ENCODE assay signal across 1 cellular context in genomic region chr11:75767793-75768111, GRCh38.
TF ChIP-seq lines count a peak whose summit lies in the region.

No MANE protein-coding gene starts in this region.

TF ChIP-seq in HCT116, 20 proteins besides CTCF, POLR2A, EP300 and RAD21 (continued from another document):
- TF ChIP-seq, protein P1, sequence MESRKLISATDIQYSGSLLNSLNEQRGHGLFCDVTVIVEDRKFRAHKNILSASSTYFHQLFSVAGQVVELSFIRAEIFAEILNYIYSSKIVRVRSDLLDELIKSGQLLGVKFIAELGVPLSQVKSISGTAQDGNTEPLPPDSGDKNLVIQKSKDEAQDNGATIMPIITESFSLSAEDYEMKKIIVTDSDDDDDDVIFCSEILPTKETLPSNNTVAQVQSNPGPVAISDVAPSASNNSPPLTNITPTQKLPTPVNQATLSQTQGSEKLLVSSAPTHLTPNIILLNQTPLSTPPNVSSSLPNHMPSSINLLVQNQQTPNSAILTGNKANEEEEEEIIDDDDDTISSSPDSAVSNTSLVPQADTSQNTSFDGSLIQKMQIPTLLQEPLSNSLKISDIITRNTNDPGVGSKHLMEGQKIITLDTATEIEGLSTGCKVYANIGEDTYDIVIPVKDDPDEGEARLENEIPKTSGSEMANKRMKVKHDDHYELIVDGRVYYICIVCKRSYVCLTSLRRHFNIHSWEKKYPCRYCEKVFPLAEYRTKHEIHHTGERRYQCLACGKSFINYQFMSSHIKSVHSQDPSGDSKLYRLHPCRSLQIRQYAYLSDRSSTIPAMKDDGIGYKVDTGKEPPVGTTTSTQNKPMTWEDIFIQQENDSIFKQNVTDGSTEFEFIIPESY (IDR thresholded peaks at IDR 0.05; ENCODE audit: extremely low read depth, insufficient replicate concordance, low read length): no peak
- TF ChIP-seq CBX3 (IDR thresholded peaks at IDR 0.05; ENCODE audit: low read depth) (no peak), EGR1 (IDR thresholded peaks at IDR 0.05; ENCODE audit: low read depth) (no peak), SP1 (IDR thresholded peaks at IDR 0.05; ENCODE audit: low read depth) (no peak), SIN3A (IDR thresholded peaks at IDR 0.05; ENCODE audit: low read depth) (no peak), ZFX (IDR thresholded peaks at IDR 0.05) (no peak), YY1 (IDR thresholded peaks at IDR 0.05; ENCODE audit: extremely low read depth, insufficient replicate concordance, low read depth, low read length) (no peak), EZH2 (IDR thresholded peaks at IDR 0.05) (no peak)
